ENCODE assay signal across 1 cellular context in the genomic region with DNA sequence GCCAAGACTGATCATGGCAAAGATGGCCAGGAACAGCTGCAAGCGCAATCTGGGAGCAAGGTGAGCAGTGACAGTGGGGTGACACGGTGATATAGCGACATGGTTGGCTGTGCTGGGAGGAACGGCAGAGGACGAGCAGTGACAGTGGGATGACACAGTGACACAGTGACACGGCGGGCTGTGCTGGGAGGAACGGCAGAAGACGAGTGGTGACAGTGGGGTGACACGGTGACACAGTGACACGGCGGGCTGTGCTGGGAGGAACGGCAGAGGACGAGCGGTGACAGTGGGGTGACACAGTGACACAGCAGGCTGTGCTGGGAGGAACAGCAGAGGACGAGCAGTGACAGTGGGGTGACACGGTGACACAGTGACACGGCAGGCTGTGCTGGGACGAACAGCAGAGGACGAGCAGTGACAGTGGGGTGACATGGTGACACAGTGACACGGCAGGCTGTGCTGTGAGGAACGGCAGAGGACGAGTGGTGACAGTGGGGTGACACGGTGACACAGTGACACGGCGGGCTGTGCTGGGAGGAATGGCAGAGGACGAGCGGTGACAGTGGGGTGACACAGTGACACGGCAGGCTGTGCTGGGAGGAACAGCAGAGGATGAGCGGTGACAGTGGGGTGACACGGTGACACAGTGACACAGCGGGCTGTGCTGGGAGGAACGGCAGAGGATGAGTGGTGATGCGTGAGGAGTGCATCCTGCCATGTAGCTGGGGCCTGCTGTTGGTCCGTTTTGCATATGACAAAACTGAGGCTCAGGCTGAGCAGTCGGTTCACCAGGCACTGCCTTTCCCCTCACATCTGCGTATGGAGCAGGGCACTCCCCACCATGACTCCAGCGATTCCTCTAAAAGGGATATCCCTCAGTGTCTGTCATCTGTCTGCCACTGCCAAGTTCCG.
TF ChIP-seq lines count a peak whose summit lies in the region.

No MANE protein-coding gene starts in this region.

TF ChIP-seq in GM12878, 131 proteins besides CTCF, POLR2A, EP300 and RAD21:
- TF ChIP-seq SMARCA5 (IDR thresholded peaks at IDR 0.05) = no peak
- no peak for TF ChIP-seq SUPT20H (IDR thresholded peaks at IDR 0.05; ENCODE audit: borderline replicate concordance, control insufficient read depth, low read depth, low read length)
- TF ChIP-seq NR2C2 (IDR thresholded peaks at IDR 0.05; ENCODE audit: borderline replicate concordance, control insufficient read depth, insufficient read length, low read depth) = peak; percentile 10
- no peak for TF ChIP-seq FOXM1 (IDR thresholded peaks at IDR 0.05; ENCODE audit: low read depth, low read length)
- TF ChIP-seq, protein P1, sequence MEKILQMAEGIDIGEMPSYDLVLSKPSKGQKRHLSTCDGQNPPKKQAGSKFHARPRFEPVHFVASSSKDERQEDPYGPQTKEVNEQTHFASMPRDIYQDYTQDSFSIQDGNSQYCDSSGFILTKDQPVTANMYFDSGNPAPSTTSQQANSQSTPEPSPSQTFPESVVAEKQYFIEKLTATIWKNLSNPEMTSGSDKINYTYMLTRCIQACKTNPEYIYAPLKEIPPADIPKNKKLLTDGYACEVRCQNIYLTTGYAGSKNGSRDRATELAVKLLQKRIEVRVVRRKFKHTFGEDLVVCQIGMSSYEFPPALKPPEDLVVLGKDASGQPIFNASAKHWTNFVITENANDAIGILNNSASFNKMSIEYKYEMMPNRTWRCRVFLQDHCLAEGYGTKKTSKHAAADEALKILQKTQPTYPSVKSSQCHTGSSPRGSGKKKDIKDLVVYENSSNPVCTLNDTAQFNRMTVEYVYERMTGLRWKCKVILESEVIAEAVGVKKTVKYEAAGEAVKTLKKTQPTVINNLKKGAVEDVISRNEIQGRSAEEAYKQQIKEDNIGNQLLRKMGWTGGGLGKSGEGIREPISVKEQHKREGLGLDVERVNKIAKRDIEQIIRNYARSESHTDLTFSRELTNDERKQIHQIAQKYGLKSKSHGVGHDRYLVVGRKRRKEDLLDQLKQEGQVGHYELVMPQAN (conservative IDR thresholded peaks at IDR 0.05) = no peak
